Comparison of ENCODE assay signal across 28 cellular contexts in the genomic region with DNA sequence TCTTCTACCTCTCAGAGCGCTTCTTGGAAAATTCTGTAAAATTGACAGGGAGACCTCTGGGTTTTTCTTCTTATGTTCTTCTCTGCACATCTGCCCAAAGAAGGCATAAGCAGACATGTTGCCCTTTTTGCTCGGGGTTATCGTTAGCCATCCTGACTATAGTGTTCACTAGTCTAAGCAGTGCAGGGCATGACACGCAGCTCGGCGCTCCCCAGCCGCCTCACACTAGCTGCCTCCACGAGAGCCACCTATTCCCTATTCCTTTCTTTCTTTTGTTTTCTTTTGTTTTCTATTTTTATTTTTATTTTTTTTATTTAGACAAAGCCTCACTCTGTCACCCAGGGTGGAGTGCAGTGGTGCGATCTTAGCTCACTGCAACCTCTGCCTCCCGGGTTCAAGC.
"Had no signal": no experiment of that assay in that cellular context is flagged by ENCODE, and none has a peak within 500 bp of the region (broad histone marks: within the 10 kb centered on the region; RNA-seq: fewer than 3 reads in every experiment).

No MANE protein-coding gene starts in this region.

- H3K4me3 ChIP-seq: stomach, suprapubic skin, testis, thoracic aorta, thyroid gland, tibial artery, tibial nerve, transverse colon, upper lobe of left lung, upper lobe of right lung, uterus, vagina had no signal

- H3K36me3 ChIP-seq: stomach, suprapubic skin, thoracic aorta, thyroid gland, tibial artery, tibial nerve, transverse colon, upper lobe of left lung, upper lobe of right lung, uterus, vagina had no signal

- ATAC-seq: stimulated activated effector memory CD8-positive, alpha-beta T cell treated with anti-CD3 and anti-CD28 coated beads, Interleukin-12 subunit alpha, Interleukin-12 subunit beta, amount 100 ng/mL, for 72 hours; stimulated activated memory B cell treated with anti-CD40 and anti-IgM and Interleukin-4, amounts not matched to agents 10 μg/mL and 1 μg/mL and 100 μg/mL, for 72 hours; stimulated activated naive B cell treated with anti-CD40 and anti-IgM and Interleukin-4, amounts not matched to agents 10 μg/mL and 1 μg/mL and 100 μg/mL, for 72 hours; stimulated activated naive CD8-positive, alpha-beta T cell treated with anti-CD3 and anti-CD28 coated beads, Interleukin-15, amount 100 ng/mL, for 72 hours; stimulated activated naive CD8-positive, alpha-beta T cell treated with anti-CD3 and anti-CD28 coated beads, Interleukin-15, Interleukin-2, amounts not matched to agents 100 U/mL and 50 U/mL, for 24 hours; upper lobe of right lung had no signal

- H3K27me3 Mint-ChIP-seq: stimulated activated memory B cell treated with anti-CD40 and anti-IgM and Interleukin-4, amounts not matched to agents 10 μg/mL and 1 μg/mL and 100 μg/mL, for 72 hours; stimulated activated naive B cell treated with anti-CD40 and anti-IgM and Interleukin-4, amounts not matched to agents 10 μg/mL and 1 μg/mL and 100 μg/mL, for 72 hours; stimulated activated naive CD8-positive, alpha-beta T cell treated with anti-CD3 and anti-CD28 coated beads, Interleukin-15, amount 100 ng/mL, for 72 hours; stimulated activated naive CD8-positive, alpha-beta T cell treated with anti-CD3 and anti-CD28 coated beads, Interleukin-15, Interleukin-2, amounts not matched to agents 100 ng/mL and 50 ng/mL, for 24 hours; type B pancreatic cell had no signal

- H3K36me3 Mint-ChIP-seq: stimulated activated effector memory CD8-positive, alpha-beta T cell treated with anti-CD3 and anti-CD28 coated beads, Interleukin-12 subunit alpha, Interleukin-12 subunit beta, amount 100 ng/mL, for 72 hours; stimulated activated memory B cell treated with anti-CD40 and anti-IgM and Interleukin-4, amounts not matched to agents 10 μg/mL and 1 μg/mL and 100 μg/mL, for 72 hours; stimulated activated naive B cell treated with anti-CD40 and anti-IgM and Interleukin-4, amounts not matched to agents 10 μg/mL and 1 μg/mL and 100 μg/mL, for 72 hours; type B pancreatic cell had no signal

- H3K4me1 ChIP-seq: stomach, suprapubic skin, testis, thyroid gland, tibial artery, tibial nerve, upper lobe of left lung, upper lobe of right lung, uterus, vagina had no signal

- H3K4me3 Mint-ChIP-seq: stimulated activated effector memory CD8-positive, alpha-beta T cell treated with anti-CD3 and anti-CD28 coated beads, Interleukin-12 subunit alpha, Interleukin-12 subunit beta, amount 100 ng/mL, for 72 hours; stimulated activated memory B cell treated with anti-CD40 and anti-IgM and Interleukin-4, amounts not matched to agents 10 μg/mL and 1 μg/mL and 100 μg/mL, for 72 hours; stimulated activated naive B cell treated with anti-CD40 and anti-IgM and Interleukin-4, amounts not matched to agents 10 μg/mL and 1 μg/mL and 100 μg/mL, for 72 hours; stimulated activated naive CD8-positive, alpha-beta T cell treated with anti-CD3 and anti-CD28 coated beads, Interleukin-15, amount 100 ng/mL, for 72 hours; stimulated activated naive CD8-positive, alpha-beta T cell treated with anti-CD3 and anti-CD28 coated beads, Interleukin-15, Interleukin-2, amounts not matched to agents 100 ng/mL and 50 ng/mL, for 24 hours; type B pancreatic cell had no signal

- H3K27ac ChIP-seq: stomach, suprapubic skin, testis, thoracic aorta, thyroid gland, tibial artery, tibial nerve, transverse colon, upper lobe of left lung, upper lobe of right lung, uterus, vagina had no signal

- H3K4me1 Mint-ChIP-seq: stimulated activated effector memory CD8-positive, alpha-beta T cell treated with anti-CD3 and anti-CD28 coated beads, Interleukin-12 subunit alpha, Interleukin-12 subunit beta, amount 100 ng/mL, for 72 hours; stimulated activated memory B cell treated with anti-CD40 and anti-IgM and Interleukin-4, amounts not matched to agents 10 μg/mL and 1 μg/mL and 100 μg/mL, for 72 hours; stimulated activated naive B cell treated with anti-CD40 and anti-IgM and Interleukin-4, amounts not matched to agents 10 μg/mL and 1 μg/mL and 100 μg/mL, for 72 hours; stimulated activated naive CD8-positive, alpha-beta T cell treated with anti-CD3 and anti-CD28 coated beads, Interleukin-15, amount 100 ng/mL, for 72 hours had no signal

- H3K9me3 Mint-ChIP-seq: stimulated activated naive CD8-positive, alpha-beta T cell treated with anti-CD3 and anti-CD28 coated beads, Interleukin-15, amount 100 ng/mL, for 72 hours; stimulated activated naive CD8-positive, alpha-beta T cell treated with anti-CD3 and anti-CD28 coated beads, Interleukin-15, Interleukin-2, amounts not matched to agents 100 ng/mL and 50 ng/mL, for 24 hours; type B pancreatic cell had no signal

- H3K27ac Mint-ChIP-seq: stimulated activated effector memory CD8-positive, alpha-beta T cell treated with anti-CD3 and anti-CD28 coated beads, Interleukin-12 subunit alpha, Interleukin-12 subunit beta, amount 100 ng/mL, for 72 hours; stimulated activated memory B cell treated with anti-CD40 and anti-IgM and Interleukin-4, amounts not matched to agents 10 μg/mL and 1 μg/mL and 100 μg/mL, for 72 hours; stimulated activated naive B cell treated with anti-CD40 and anti-IgM and Interleukin-4, amounts not matched to agents 10 μg/mL and 1 μg/mL and 100 μg/mL, for 72 hours; stimulated activated naive CD8-positive, alpha-beta T cell treated with anti-CD3 and anti-CD28 coated beads, Interleukin-15, Interleukin-2, amounts not matched to agents 100 ng/mL and 50 ng/mL, for 24 hours; type B pancreatic cell had no signal

- H3K9me3 ChIP-seq: stomach, testis, thyroid gland, tibial artery, upper lobe of left lung, upper lobe of right lung, vagina had no signal

- H3K27me3 ChIP-seq: stomach, suprapubic skin, testis, thyroid gland, tibial artery, tibial nerve, transverse colon, upper lobe of left lung, upper lobe of right lung, uterus, vagina had no signal

- DNase-seq: stimulated activated CD4-positive, alpha-beta T cell treated with anti-CD3 and anti-CD28 coated beads, Interleukin-2, amount 100 ng/mL, for 48 hours; stimulated activated CD4-positive, alpha-beta T cell treated with anti-CD3 and anti-CD28 coated beads, Interleukin-4, amount 100 ng/mL, for 1 hour; stimulated activated CD4-positive, alpha-beta T cell treated with anti-CD3 and anti-CD28 coated beads, Interleukin-4, amount 100 ng/mL, for 24 hours; stimulated activated CD4-positive, alpha-beta T cell treated with anti-CD3 and anti-CD28 coated beads, Interleukin-4, amount 100 ng/mL, for 4 hours; stimulated activated CD8-positive, alpha-beta memory T cell treated with anti-CD3 and anti-CD28 coated beads, Interleukin-4, amount 100 ng/mL, for 48 hours; stimulated activated naive B cell treated with anti-CD40 and anti-IgM and Interleukin-4, amounts not matched to agents 10 μg/mL and 1 μg/mL and 100 μg/mL, for 72 hours; stimulated activated naive CD4-positive, alpha-beta T cell; stimulated activated naive CD4-positive, alpha-beta T cell treated with Interleukin-2 at 50 U/mL for 16 hours; stimulated activated naive CD8-positive, alpha-beta T cell treated with anti-CD3 and anti-CD28 coated beads, Interleukin-15, amount 100 ng/mL, for 72 hours; stimulated activated naive CD8-positive, alpha-beta T cell treated with anti-CD3 and anti-CD28 coated beads, Interleukin-15, Interleukin-2, amounts not matched to agents 100 U/mL and 50 U/mL, for 24 hours; stomach; substantia nigra; testis; thyroid gland; tibial artery; transverse colon; trophoblast cell; upper lobe of right lung; uterus had no signal
